In genomic region chr16:270381-271255, GRCh38 we compare ENCODE assay signal across 28 cellular contexts. TPM values are rescaled to one million over a fixed set of nuclear protein-coding genes. Genes with fewer than 3 reads are reported as not detected.
"Had no signal": no experiment of that assay in that cellular context is flagged by ENCODE, and none has a peak within 500 bp of the region (broad histone marks: within the 10 kb centered on the region; RNA-seq: fewer than 3 reads in every experiment).

No MANE protein-coding gene starts in this region.

- H3K27ac ChIP-seq: coronary artery, esophagus muscularis mucosa, foreskin keratinocyte, gastroesophageal sphincter, heart left ventricle, hepatocyte, lower lobe of right lung, neutrophil, prostate gland, sigmoid colon, spleen, thoracic aorta, upper lobe of left lung, uterus had no signal

- H3K36me3 ChIP-seq: lower lobe of right lung, prostate gland, sigmoid colon, thoracic aorta, uterus had no signal

- H3K4me3 ChIP-seq: coronary artery, esophagus muscularis mucosa, gastroesophageal sphincter, heart left ventricle, hepatocyte, lower lobe of right lung, prostate gland, sigmoid colon, spleen, thoracic aorta, tibial nerve, upper lobe of left lung, uterus had no signal

- H3K9me3 ChIP-seq: esophagus muscularis mucosa, gastroesophageal sphincter, heart left ventricle, lower lobe of right lung, neutrophil, prostate gland, sigmoid colon, spleen, thoracic aorta, tibial nerve, upper lobe of left lung, uterus had no signal

- DNase-seq: dermis blood vessel endothelial cell; effector memory CD4-positive, alpha-beta T cell; foreskin keratinocyte; kidney glomerular epithelial cell; left colon; left ventricle myocardium superior; lower lobe of right lung; natural killer cell; sigmoid colon; spleen; stimulated activated CD4-positive, alpha-beta T cell treated with anti-CD3 and anti-CD28 coated beads, Interleukin-4, amount 100 ng/mL, for 4 hours; stimulated activated naive B cell treated with anti-CD40 and anti-IgM and Interleukin-4, amounts not matched to agents 10 μg/mL and 1 μg/mL and 100 μg/mL, for 72 hours; uterus had no signal

- ATAC-seq: foreskin keratinocyte; gastroesophageal sphincter; heart left ventricle; left colon; left ventricle myocardium superior; lower lobe of right lung; natural killer cell; right cardiac atrium; stimulated activated naive B cell treated with anti-CD40 and anti-IgM and Interleukin-4, amounts not matched to agents 10 μg/mL and 1 μg/mL and 100 μg/mL, for 72 hours had no signal

- H3K27me3 ChIP-seq: uterus had no signal

- FAIRE-seq: endothelial cell of umbilical vein had no signal

- H3K4me1 ChIP-seq: foreskin keratinocyte had no signal

RNA-seq across cellular contexts. Expression of gene RGS11, which starts 5.1 kb away (rescaled TPM):
- total RNA-seq: foreskin keratinocyte, mononuclear cell had no signal

RNA-seq across cellular contexts. Expression of gene ARHGDIG, which starts 9.8 kb away (rescaled TPM):
- total RNA-seq: foreskin keratinocyte, hepatocyte, lower lobe of right lung, mononuclear cell, renal cortical epithelial cell, spleen, thoracic aorta, tibial nerve had no signal
- polyA plus RNA-seq: foreskin keratinocyte had no signal

RNA-seq across cellular contexts. Expression of gene PDIA2, which starts 12.3 kb away (rescaled TPM):
- total RNA-seq: endothelial cell of umbilical vein, epithelial cell of proximal tubule, hepatocyte, lower lobe of right lung, mononuclear cell, natural killer cell, renal cortical epithelial cell had no signal
